In genomic region chr9:78312125-78312524, GRCh38 we compare ENCODE assay signal across 1 cellular context.
A peak's percentile ranks its signal among the peaks of the same experiment; 100 is the strongest.
TF ChIP-seq lines count a peak whose summit lies in the region.

No MANE protein-coding gene starts in this region.

TF ChIP-seq in HepG2, 621 proteins besides CTCF, POLR2A, EP300 and RAD21 (continued from another document):
- TF ChIP-seq ZNF180 (CRISPR knock-in tag; IDR thresholded peaks at IDR 0.05; ENCODE audit: borderline replicate concordance, low read depth) (no peak), ZNF652 (CRISPR knock-in tag; IDR thresholded peaks at IDR 0.05; ENCODE audit: borderline replicate concordance, low read depth) (peak; percentile 49; the same call in 1 of the 2 replicates), POGZ (CRISPR knock-in tag; IDR thresholded peaks at IDR 0.05) (no peak), RBFOX2 (IDR thresholded peaks at IDR 0.05; ENCODE audit: low read depth, low read length) (0 out of 2 replicates have a peak, but pooled peaks have one; percentile 8), ZNF883 (CRISPR knock-in tag; IDR thresholded peaks at IDR 0.05; ENCODE audit: not compliant biosample characterization) (no peak)
